In the genomic region with DNA sequence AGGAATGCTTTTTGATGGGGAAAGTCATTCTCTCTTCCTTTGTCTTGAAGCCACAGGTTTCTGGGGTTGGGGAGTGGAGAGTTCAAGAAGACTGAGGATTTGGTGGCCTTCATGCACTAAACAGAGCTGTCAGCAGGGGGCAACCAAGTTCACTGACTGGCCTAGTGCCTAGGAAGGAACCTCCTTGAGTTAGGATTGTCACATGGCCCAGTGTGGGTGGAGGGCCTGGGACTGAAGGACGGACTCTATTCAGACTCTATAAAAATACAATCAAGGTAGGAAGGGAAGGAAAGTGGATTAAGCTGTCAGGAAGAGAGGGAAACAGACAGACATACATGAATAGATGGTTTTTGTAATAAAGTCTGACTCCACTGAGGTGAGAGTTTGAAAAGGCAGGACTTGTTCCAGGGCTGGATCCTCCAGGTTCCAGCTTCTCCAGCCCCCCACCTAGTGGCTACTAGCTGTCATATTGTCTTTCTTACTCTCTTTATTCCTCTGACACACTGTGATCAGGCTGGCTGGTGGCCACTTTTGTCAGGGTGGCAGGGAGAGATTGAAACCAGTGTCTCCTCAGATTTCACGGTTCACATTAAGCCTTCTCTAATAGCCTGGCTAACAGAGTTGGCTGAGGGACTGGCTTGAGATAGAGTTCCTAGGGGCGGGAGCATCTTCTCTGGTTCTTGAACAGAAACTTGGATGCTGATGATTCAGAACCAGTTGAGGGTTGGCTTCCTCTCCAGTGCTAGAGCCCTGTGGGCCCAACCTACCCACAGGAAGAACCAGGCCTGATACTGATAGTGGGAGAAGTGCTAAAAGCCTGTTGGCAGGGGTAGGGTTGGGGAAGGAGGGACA, we compare ENCODE assay signal across 8 cellular contexts. TPM values are rescaled to one million over a fixed set of nuclear protein-coding genes. Genes with fewer than 3 reads are reported as not detected.
DNase-seq lines count a peak whose midpoint lies in the region; ATAC-seq and TF ChIP-seq lines count a peak whose summit lies in the region.

No MANE protein-coding gene starts in this region.

- peak overlapping the region; percentile 91 for H3K4me3 Mint-ChIP-seq in activated T-helper 17 cell treated with anti-CD3 and anti-CD28 coated beads, Interleukin-2, amount 50 U/mL, for 72 hours
- peak overlapping the region; percentile 86 for H3K4me3 Mint-ChIP-seq in natural killer cell treated with Interleukin-12 subunit alpha and Interleukin-12 subunit beta and Interleukin-15 and Interleukin-18, amount 100 ng/mL, for 72 hours

- H3K36me3 Mint-ChIP-seq in activated T-helper 17 cell treated with anti-CD3 and anti-CD28 coated beads, Interleukin-2, amount 50 U/mL, for 72 hours (ENCODE audit: low read depth): peaks cover 91% of the 10 kb centered on the region
- peaks cover 16% of the 10 kb centered on the region for H3K36me3 Mint-ChIP-seq in natural killer cell treated with Interleukin-12 subunit alpha and Interleukin-12 subunit beta and Interleukin-15 and Interleukin-18, amount 100 ng/mL, for 72 hours

- H3K27me3 Mint-ChIP-seq in activated T-helper 17 cell treated with anti-CD3 and anti-CD28 coated beads, Interleukin-2, amount 50 U/mL, for 72 hours: no peaks in the 10 kb centered on the region
- no peaks in the 10 kb centered on the region for H3K27me3 Mint-ChIP-seq in natural killer cell treated with Interleukin-12 subunit alpha and Interleukin-12 subunit beta and Interleukin-15 and Interleukin-18, amount 100 ng/mL, for 72 hours

- H3K27ac Mint-ChIP-seq in activated T-helper 17 cell treated with anti-CD3 and anti-CD28 coated beads, Interleukin-2, amount 50 U/mL, for 72 hours: peak overlapping the region; percentile 82
- peak overlapping the region; percentile 75 to 84 for H3K27ac Mint-ChIP-seq in natural killer cell treated with Interleukin-12 subunit alpha and Interleukin-12 subunit beta and Interleukin-15 and Interleukin-18, amount 100 ng/mL, for 72 hours

- peaks cover 0 to 8% (median 0%) of the 10 kb centered on the region in 3 donors for H3K36me3 ChIP-seq in Peyer's patch

- no peaks in the 10 kb centered on the region for H3K9me3 ChIP-seq in Peyer's patch

- peak in 1 of 2 donors; percentile 50 for TF ChIP-seq POLR2A in Peyer's patch (IDR thresholded peaks at IDR 0.05)

- peak; percentile 82 for ATAC-seq in activated T-helper 17 cell treated with anti-CD3 and anti-CD28 coated beads, Interleukin-2, amount 50 U/mL, for 72 hours (replicated peaks)
- peak; percentile 84 for ATAC-seq in natural killer cell treated with Interleukin-12 subunit alpha and Interleukin-12 subunit beta and Interleukin-15 and Interleukin-18, amount 100 ng/mL, for 72 hours
- ATAC-seq in stimulated activated naive CD8-positive, alpha-beta T cell treated with anti-CD3 and anti-CD28 coated beads, Interleukin-15, Interleukin-2, amounts not matched to agents 100 U/mL and 50 U/mL, for 24 hours: peak; percentile 73
- ATAC-seq in HG02852 (IDR thresholded peaks at IDR 0.05; ENCODE audit: unreplicated experiment): no peak

- peaks cover 17 to 48% (median 34%) of the 10 kb centered on the region in 4 donors for H3K4me1 ChIP-seq in Peyer's patch

- H3K9me3 Mint-ChIP-seq in activated T-helper 17 cell treated with anti-CD3 and anti-CD28 coated beads, Interleukin-2, amount 50 U/mL, for 72 hours: no peaks in the 10 kb centered on the region
- H3K9me3 Mint-ChIP-seq in natural killer cell treated with Interleukin-12 subunit alpha and Interleukin-12 subunit beta and Interleukin-15 and Interleukin-18, amount 100 ng/mL, for 72 hours: no peaks in the 10 kb centered on the region

- H3K4me1 Mint-ChIP-seq in activated T-helper 17 cell treated with anti-CD3 and anti-CD28 coated beads, Interleukin-2, amount 50 U/mL, for 72 hours: peaks cover 41% of the 10 kb centered on the region
- H3K4me1 Mint-ChIP-seq in natural killer cell treated with Interleukin-12 subunit alpha and Interleukin-12 subunit beta and Interleukin-15 and Interleukin-18, amount 100 ng/mL, for 72 hours (ENCODE audit: low read depth in 2 of 2): peaks cover 48 to 54% of the 10 kb centered on the region in 2 donors

- H3K27ac ChIP-seq in Peyer's patch: peak overlapping the region; percentile 63 to 96 (median 92)

- H3K27me3 ChIP-seq in Peyer's patch: no peaks in the 10 kb centered on the region

- TF ChIP-seq CTCF in Peyer's patch (IDR thresholded peaks at IDR 0.05) (peak; percentile 80 to 95 (median 92)), fibroblast of mammary gland (conservative IDR thresholded peaks at IDR 0.05; ENCODE audit: control insufficient read depth, insufficient read depth, low read depth, low read length) (peak; percentile 72)

- H3K4me3 ChIP-seq in Peyer's patch (no peak overlapping the region), fibroblast of mammary gland (ENCODE audit: control insufficient read depth, low read depth, low read length) (no peak overlapping the region)

- peak; percentile 48 for DNase-seq in DMS153 treated with DMSO at 0.1 percent for 48 hours (lab: John Stamatoyannopoulos, UW; ENCODE audit: unreplicated experiment)
- DNase-seq in HS-5 (ENCODE audit: low read depth): peak; percentile 91
- DNase-seq in Peyer's patch: peak; percentile 86 to 94 (median 88)
- peak; percentile 99 for DNase-seq in fibroblast of mammary gland (ENCODE audit: low read depth)
- peak; percentile 82 for DNase-seq in natural killer cell treated with Interleukin-12 subunit alpha and Interleukin-12 subunit beta and Interleukin-15 and Interleukin-18, amount 100 ng/mL, for 72 hours (ENCODE audit: low spot score)
- DNase-seq in stimulated activated naive CD8-positive, alpha-beta T cell treated with anti-CD3 and anti-CD28 coated beads, Interleukin-15, Interleukin-2, amounts not matched to agents 100 U/mL and 50 U/mL, for 24 hours: peak; percentile 84

RNA-seq across cellular contexts. Expression of gene SH3BGRL3, which starts 4.1 kb away (rescaled TPM):
- 10 to 100 TPM; 62.7 to 91.8 (median 89.6) TPM for total RNA-seq in Peyer's patch
- total RNA-seq in activated T-helper 17 cell treated with anti-CD3 and anti-CD28 coated beads, Interleukin-2, amount 50 U/mL, for 72 hours: 100 to 1,000 TPM; 258 to 280 TPM
- 100 to 1,000 TPM; 203 to 249 TPM for total RNA-seq in natural killer cell treated with Interleukin-12 subunit alpha and Interleukin-12 subunit beta and Interleukin-15 and Interleukin-18, amount 100 ng/mL, for 72 hours

RNA-seq across cellular contexts. Expression of gene UBXN11, which starts 30.6 kb away (rescaled TPM):
- 10 to 100 TPM in 3 of 4 donors, 1 to 10 TPM in 1; 3.9 to 68.5 (median 18.2) TPM for total RNA-seq in Peyer's patch
- total RNA-seq in activated T-helper 17 cell treated with anti-CD3 and anti-CD28 coated beads, Interleukin-2, amount 50 U/mL, for 72 hours: 10 to 100 TPM; 17.9 to 23.2 TPM
- 10 to 100 TPM in 1 of 2 donors, 1 to 10 TPM in 1; 9.9 to 24.8 TPM for total RNA-seq in natural killer cell treated with Interleukin-12 subunit alpha and Interleukin-12 subunit beta and Interleukin-15 and Interleukin-18, amount 100 ng/mL, for 72 hours

RNA-seq across cellular contexts. Expression of gene CEP85, which starts 41.8 kb away (rescaled TPM):
- total RNA-seq in Peyer's patch: 10 to 100 TPM; 11.0 to 32.2 (median 12.9) TPM
- 10 to 100 TPM; 34.8 to 37.7 TPM for total RNA-seq in activated T-helper 17 cell treated with anti-CD3 and anti-CD28 coated beads, Interleukin-2, amount 50 U/mL, for 72 hours
- 10 to 100 TPM; 21.0 to 57.5 TPM for total RNA-seq in natural killer cell treated with Interleukin-12 subunit alpha and Interleukin-12 subunit beta and Interleukin-15 and Interleukin-18, amount 100 ng/mL, for 72 hours

RNA-seq across cellular contexts. Expression of gene CD52, which starts 42.0 kb away (rescaled TPM):
- total RNA-seq in Peyer's patch: 100 to 1,000 TPM in 1 of 4 donors, 10 to 100 TPM in 1, 1 to 10 TPM in 2; 4.7 to 135 (median 13.6) TPM
- total RNA-seq in activated T-helper 17 cell treated with anti-CD3 and anti-CD28 coated beads, Interleukin-2, amount 50 U/mL, for 72 hours: 100 to 1,000 TPM; 218 to 542 TPM
- total RNA-seq in natural killer cell treated with Interleukin-12 subunit alpha and Interleukin-12 subunit beta and Interleukin-15 and Interleukin-18, amount 100 ng/mL, for 72 hours: 10 to 100 TPM in 1 of 2 donors, 1 to 10 TPM in 1; 8.1 to 17.2 TPM

Comparison
In these comparisons a context has a peak if more than half of its experiments do, and no peak if none do; other contexts are left out.
1. DNase-seq: peak in every context shown above with its lines; median percentile 99 in fibroblast of mammary gland; 91 in HS-5; 88 in Peyer's patch; 84 in stimulated activated naive CD8-positive, alpha-beta T cell treated with anti-CD3 and anti-CD28 coated beads, Interleukin-15, Interleukin-2, amounts not matched to agents 100 U/mL and 50 U/mL, for 24 hours; 82 in natural killer cell treated with Interleukin-12 subunit alpha and Interleukin-12 subunit beta and Interleukin-15 and Interleukin-18, amount 100 ng/mL, for 72 hours; 48 in DMS153 treated with DMSO at 0.1 percent for 48 hours.